8 cellular contexts compared by ENCODE assay signal in genomic region chr2:98454073-98454472, GRCh38. TPM values are rescaled to one million over a fixed set of nuclear protein-coding genes. Genes with fewer than 3 reads are reported as not detected.
A peak's percentile ranks its signal among the peaks of the same experiment; 100 is the strongest.
DNase-seq lines count a peak whose midpoint lies in the region; ATAC-seq and TF ChIP-seq lines count a peak whose summit lies in the region.

No MANE protein-coding gene starts in this region.

- CTCF ChIA-PET in WTC11 (lab: Charles Lee): interaction anchor here (1.1 kb wide), 2 partner anchors 10 to 34 kb away, joined by 3 to 6 read pairs; no protein-coding TSS in a partner anchor

- H3K4me1 Mint-ChIP-seq in activated naive CD4-positive, alpha-beta T cell treated with anti-CD3 and anti-CD28 coated beads, Interleukin-2, amount 50 U/mL, for 24 hours: peaks cover 97% of the 10 kb centered on the region
- H3K4me1 Mint-ChIP-seq in WTC11: peaks cover 77% of the 10 kb centered on the region
- H3K4me1 Mint-ChIP-seq in type B pancreatic cell (ENCODE audit: unreplicated experiment): peaks cover 40% of the 10 kb centered on the region

- H2BK120ac ChIP-seq in neuronal stem cell (ENCODE audit: low read depth, low read length): no peak overlapping the region

- H3K27ac ChIP-seq in iPS-20b (ENCODE audit: low read length) (peak overlapping the region; percentile 10), neuronal stem cell (replicated peaks; ENCODE audit: low read length) (no peak overlapping the region)

- H3K36me3 Mint-ChIP-seq in activated naive CD4-positive, alpha-beta T cell treated with anti-CD3 and anti-CD28 coated beads, Interleukin-2, amount 50 U/mL, for 24 hours: no peaks in the 10 kb centered on the region
- peaks cover 4% of the 10 kb centered on the region; the same call in 1 of the 2 replicates for H3K36me3 Mint-ChIP-seq in WTC11
- peaks cover 8% of the 10 kb centered on the region for H3K36me3 Mint-ChIP-seq in type B pancreatic cell

- H3K79me1 ChIP-seq in neuronal stem cell (ENCODE audit: low read depth, low read length): peaks cover 5% of the 10 kb centered on the region

- H3K14ac ChIP-seq in neuronal stem cell (ENCODE audit: low read length): no peak overlapping the region

- no peaks in the 10 kb centered on the region for H3K27me3 Mint-ChIP-seq in activated naive CD4-positive, alpha-beta T cell treated with anti-CD3 and anti-CD28 coated beads, Interleukin-2, amount 50 U/mL, for 24 hours
- H3K27me3 Mint-ChIP-seq in WTC11 (ENCODE audit: low read depth) (no peaks in the 10 kb centered on the region), type B pancreatic cell (no peaks in the 10 kb centered on the region)

- H3K4me1 ChIP-seq in iPS-20b (ENCODE audit: insufficient read depth, low read length) (peaks cover 44% of the 10 kb centered on the region; the same call in 1 of the 2 replicates), neuronal stem cell (ENCODE audit: control insufficient read depth in 2 of 2, insufficient read depth in 1 of 2, low read depth in 1 of 2, low read length in 2 of 2) (peaks cover 4 to 6% of the 10 kb centered on the region in 2 donors)

- H3K4me3 ChIP-seq in iPS-20b (ENCODE audit: low read length): peak overlapping the region; percentile 25; the same call in 1 of the 2 replicates
- no peak overlapping the region for H3K4me3 ChIP-seq in neuronal stem cell (ENCODE audit: low read length in 2 of 2)

- H3K9me3 ChIP-seq in iPS-20b (ENCODE audit: insufficient read depth, low read depth, low read length): no peaks in the 10 kb centered on the region
- no peaks in the 10 kb centered on the region for H3K9me3 ChIP-seq in neuronal stem cell (replicated peaks in 1 of 2; ENCODE audit: control insufficient read depth in 2 of 2, insufficient read depth in 1 of 2, low read depth in 1 of 2, low read length in 2 of 2)

- H4K8ac ChIP-seq in neuronal stem cell (ENCODE audit: low read depth, low read length): no peak overlapping the region

- POLR2A ChIA-PET in WTC11 (lab: Charles Lee): no interaction called here

- no peak overlapping the region for H3K18ac ChIP-seq in neuronal stem cell (ENCODE audit: low read length)

- WGBS in neuronal stem cell (ENCODE audit: extremely low coverage in 2 of 2, insufficient read length in 2 of 2, insufficient replicate concordance in 1 of 2), 2 donors: no CpG with 5 or more reads among the region's 2 CpGs

- H3K9ac ChIP-seq in iPS-20b (ENCODE audit: low read depth, low read length) (peak overlapping the region; percentile 52; the same call in 1 of the 2 replicates), neuronal stem cell (ENCODE audit: low read depth, low read length, poor library complexity) (no peak overlapping the region)

- H2AK5ac ChIP-seq in neuronal stem cell (ENCODE audit: low read depth, low read length): no peak overlapping the region

- H2AFZ ChIP-seq in neuronal stem cell (ENCODE audit: low read length): no peak overlapping the region

- no peak overlapping the region for H3K23ac ChIP-seq in neuronal stem cell (ENCODE audit: low read depth, low read length, poor library complexity)

- H3K27me3 ChIP-seq in iPS-20b (ENCODE audit: insufficient read depth, low read length) (no peaks in the 10 kb centered on the region), neuronal stem cell (ENCODE audit: control insufficient read depth in 3 of 3, insufficient read depth in 3 of 3, low read depth in 1 of 3, low read length in 3 of 3) (peaks cover 0 to 2% (median 0%) of the 10 kb centered on the region in 3 experiments)

- H4K91ac ChIP-seq in neuronal stem cell (ENCODE audit: low read depth, low read length, poor library complexity): no peak overlapping the region

- no peak overlapping the region for H3K4me2 ChIP-seq in neuronal stem cell (ENCODE audit: insufficient read depth, low read length, poor library complexity, severe bottlenecking)

- H3K4me3 Mint-ChIP-seq in activated naive CD4-positive, alpha-beta T cell treated with anti-CD3 and anti-CD28 coated beads, Interleukin-2, amount 50 U/mL, for 24 hours: peak overlapping the region; percentile 62
- H3K4me3 Mint-ChIP-seq in WTC11 (peak overlapping the region; percentile 23; the same call in 1 of the 2 replicates), type B pancreatic cell (no peak overlapping the region)

- no peak overlapping the region for H2BK12ac ChIP-seq in neuronal stem cell (ENCODE audit: low read length)

- peak; percentile 80 for ATAC-seq in WTC11

- TF ChIP-seq CTCF in WTC11 (IDR thresholded peaks at IDR 0.05): no peak
- no peak for TF ChIP-seq CTCF in type B pancreatic cell (conservative IDR thresholded peaks at IDR 0.05)

- H3K36me3 ChIP-seq in iPS-20b (ENCODE audit: insufficient read depth, low read depth, low read length): 0 out of 2 replicates have a peak, but pooled peaks cover 8% of the 10 kb centered on the region
- H3K36me3 ChIP-seq in neuronal stem cell (replicated peaks in 1 of 2; ENCODE audit: control insufficient read depth in 2 of 2, insufficient read depth in 2 of 2, low read length in 2 of 2): peaks cover 0 to 19% of the 10 kb centered on the region in 2 donors

- H3K27ac Mint-ChIP-seq in activated naive CD4-positive, alpha-beta T cell treated with anti-CD3 and anti-CD28 coated beads, Interleukin-2, amount 50 U/mL, for 24 hours: peak overlapping the region; percentile 95
- H3K27ac Mint-ChIP-seq in WTC11 (peak overlapping the region; percentile 92), type B pancreatic cell (no peak overlapping the region)

- H3K9me3 Mint-ChIP-seq in activated naive CD4-positive, alpha-beta T cell treated with anti-CD3 and anti-CD28 coated beads, Interleukin-2, amount 50 U/mL, for 24 hours: no peaks in the 10 kb centered on the region
- H3K9me3 Mint-ChIP-seq in WTC11 (no peaks in the 10 kb centered on the region), type B pancreatic cell (no peaks in the 10 kb centered on the region)

- no peak overlapping the region for H2BK15ac ChIP-seq in neuronal stem cell (ENCODE audit: low read length)

- no peak for DNase-seq in activated naive CD4-positive, alpha-beta T cell treated with anti-CD3 and anti-CD28 coated beads, Interleukin-2, amount 50 U/mL, for 16 hours
- DNase-seq in WTC11 (ENCODE audit: low spot score): no peak
- DNase-seq in type B pancreatic cell (ENCODE audit: extremely low spot score, unreplicated experiment): peak; percentile 10
- DNase-seq in neuronal stem cell (ENCODE audit: low spot score): no peak
- no peak for DNase-seq in stimulated activated CD4-positive, alpha-beta T cell treated with anti-CD3 and anti-CD28 coated beads, Interleukin-12 subunit alpha, Interleukin-12 subunit beta, amount 100 ng/mL, for 4 hours
- no peak for DNase-seq in cerebellar nuclear complex (lab: John Stamatoyannopoulos, UW)

- no peak overlapping the region for H3K4ac ChIP-seq in neuronal stem cell (ENCODE audit: low read length)

- no peak overlapping the region for H2BK5ac ChIP-seq in neuronal stem cell (ENCODE audit: low read length)

TF ChIP-seq in WTC11, 78 proteins besides CTCF, POLR2A, EP300 and RAD21:
- no peak for TF ChIP-seq ZBTB43 (CRISPR knock-in tag; IDR thresholded peaks at IDR 0.05)
- no peak for TF ChIP-seq GRHL2 (CRISPR knock-in tag; IDR thresholded peaks at IDR 0.05; ENCODE audit: insufficient replicate concordance, severe bottlenecking)
- TF ChIP-seq HMGXB4 (CRISPR knock-in tag; IDR thresholded peaks at IDR 0.05): no peak
TF ChIP-seq in WTC11: peak in this region for 0.

RNA-seq across cellular contexts. Expression of gene INPP4A, which starts 9.4 kb away (rescaled TPM):
- total RNA-seq in WTC11 (2021) (31.7 to 38.3 TPM (median 33.4 TPM) in 3 replicates), type B pancreatic cell (ENCODE audit: low replicate concordance) (29.5 and 37.6 TPM in 2 replicates)
- polyA plus RNA-seq in neuronal stem cell (2013, experiment 1 of 2): 13.5 TPM
- 14.5 TPM for polyA plus RNA-seq in neuronal stem cell (2013, experiment 2 of 2)
